ENCODE assay signal across 21 cellular contexts in genomic region chr17:77591231-77591785, GRCh38.
DNase-seq lines count a peak whose midpoint lies in the region; ATAC-seq and TF ChIP-seq lines count a peak whose summit lies in the region.
"Had no signal": no experiment of that assay in that cellular context is flagged by ENCODE, and none has a peak within 500 bp of the region (broad histone marks: within the 10 kb centered on the region; RNA-seq: fewer than 3 reads in every experiment).

No MANE protein-coding gene starts in this region.

- DNase-seq in cardiac septum (ENCODE audit: low spot score) = peak; percentile 6
- no peak for DNase-seq in Right ventricle myocardium superior
- DNase-seq in PC-3 = peak; percentile 17
- peak; percentile 37 to 58 for DNase-seq in left colon
- DNase-seq in aorta = peak; percentile 26 to 27
- DNase-seq in BE2C = no peak
- no peak for DNase-seq in tibial nerve (ENCODE audit: low spot score in 2 of 2)
- DNase-seq in AML-193 (lab: John Stamatoyannopoulos, UW) = no peak
- DNase-seq: activated CD4-positive, alpha-beta memory T cell treated with anti-CD3 and anti-CD28 coated beads, Interleukin-2, amount 10 ng/mL, durations not matched to agents 7 days and 5 days; activated CD4-positive, alpha-beta T cell treated with anti-CD3 and anti-CD28 coated beads for 1 hour; activated gamma-delta T cell; EL; Karpas-422; lower lobe of right lung; NCI-H1436; NCI-H2081 treated with DMSO at 0.1 percent for 48 hours; nephron progenitor cell; Peyer's patch had no signal

- H3K27ac ChIP-seq in PC-3 (ENCODE audit: low read length) (no peak overlapping the region), aorta (ENCODE audit: low read depth in 1 of 2, low read length in 2 of 2) (no peak overlapping the region), tibial nerve (no peak overlapping the region)
- H3K27ac ChIP-seq: lower lobe of right lung, pancreas, Peyer's patch had no signal

- TF ChIP-seq CTCF in PC-3 (conservative IDR thresholded peaks at IDR 0.05; ENCODE audit: low read depth, low read length) = no peak
- no peak for TF ChIP-seq CTCF in BE2C (IDR thresholded peaks at IDR 0.05; ENCODE audit: low read depth, low read length)
- TF ChIP-seq CTCF in tibial nerve (IDR thresholded peaks at IDR 0.05) = no peak

- no peak overlapping the region for H2AFZ ChIP-seq in PC-3 (ENCODE audit: low read length)

- TF ChIP-seq POLR2A in tibial nerve (IDR thresholded peaks at IDR 0.05) = no peak

- POLR2A ChIA-PET in PC-3 (lab: Charles Lee; ENCODE audit: unreplicated experiment) = no interaction called here

- ATAC-seq in Right ventricle myocardium superior (ENCODE audit: poor library complexity) (no peak), PC-3 (no peak), left colon (peak; percentile 67), aorta (ENCODE audit: low FRiP score) (no peak)
- ATAC-seq: HepG2, pancreas had no signal

- no peaks in the 10 kb centered on the region for H3K79me2 ChIP-seq in PC-3 (ENCODE audit: low read length)

- H3F3A ChIP-seq in PC-3 (ENCODE audit: low read length, unreplicated experiment) = no peaks in the 10 kb centered on the region

- H3K9ac ChIP-seq in PC-3 (ENCODE audit: low read length) = no peak overlapping the region

- no peaks in the 10 kb centered on the region for H3K9me3 ChIP-seq in PC-3 (ENCODE audit: low read length)
- no peaks in the 10 kb centered on the region for H3K9me3 ChIP-seq in aorta (ENCODE audit: control insufficient read depth, low read length)
- H3K9me3 ChIP-seq in BE2C = no peaks in the 10 kb centered on the region
- H3K9me3 ChIP-seq in tibial nerve = peaks cover 0 to 11% (median 0%) of the 10 kb centered on the region in 4 donors
- H3K9me3 ChIP-seq: lower lobe of right lung, pancreas, Peyer's patch had no signal

- no peak for TF ChIP-seq EP300 in tibial nerve (IDR thresholded peaks at IDR 0.05)

- intact Hi-C loops in cardiac septum (cut with DNase I) (no loop called here), Right ventricle myocardium superior (cut with DNase I) (no loop called here), PC-3 (cut with micrococcal nuclease) (no loop called here), left colon (cut with DNase I, micrococcal nuclease) (no loop called here), aorta (cut with DNase I) (no loop called here)

- 84 to 87% methylated on average over 11 of the region's 11 CpGs for WGBS in aorta, 2 donors
- WGBS in tibial nerve, 2 donors = 80 to 82% methylated on average over 11 of the region's 11 CpGs

- CTCF ChIA-PET in PC-3 (lab: Charles Lee) = no interaction called here

- H3K9me2 ChIP-seq in PC-3 (replicated peaks; ENCODE audit: low read length) = no peaks in the 10 kb centered on the region

- no peak overlapping the region for H3K4me3 ChIP-seq in PC-3 (ENCODE audit: low read length)
- no peak overlapping the region for H3K4me3 ChIP-seq in aorta (ENCODE audit: low read length in 2 of 2)
- no peak overlapping the region for H3K4me3 ChIP-seq in BE2C (ENCODE audit: low read depth, low read length)
- no peak overlapping the region for H3K4me3 ChIP-seq in tibial nerve
- H3K4me3 ChIP-seq: lower lobe of right lung, pancreas, Peyer's patch, smooth muscle cell had no signal

- no peak overlapping the region for H3K4me2 ChIP-seq in PC-3 (ENCODE audit: low read length)
- H3K4me2 ChIP-seq: smooth muscle cell had no signal

- no peaks in the 10 kb centered on the region for H3K36me3 ChIP-seq in PC-3 (ENCODE audit: low read depth, low read length)
- H3K36me3 ChIP-seq in aorta (ENCODE audit: control insufficient read depth in 1 of 2, insufficient read depth in 2 of 2, low read length in 1 of 2) = no peaks in the 10 kb centered on the region
- no peaks in the 10 kb centered on the region for H3K36me3 ChIP-seq in BE2C
- H3K36me3 ChIP-seq in tibial nerve = no peaks in the 10 kb centered on the region
- H3K36me3 ChIP-seq: lower lobe of right lung, pancreas, Peyer's patch had no signal

- no TSS peak for BruUV-seq in PC-3 (replicated peaks; lab: Mats Ljungman, UMichigan)

- no peaks in the 10 kb centered on the region for H4K20me1 ChIP-seq in PC-3 (ENCODE audit: low read length)

- H3K27me3 ChIP-seq in PC-3 (ENCODE audit: low read length) (peaks cover 70% of the 10 kb centered on the region), aorta (ENCODE audit: control insufficient read depth in 1 of 2, insufficient read depth in 2 of 2, low read length in 1 of 2) (no peaks in the 10 kb centered on the region), BE2C (no peaks in the 10 kb centered on the region), tibial nerve (no peaks in the 10 kb centered on the region)
- H3K27me3 ChIP-seq: Peyer's patch had no signal

- H3K4me1 ChIP-seq in PC-3 (ENCODE audit: insufficient read depth, low read length) = no peaks in the 10 kb centered on the region
- H3K4me1 ChIP-seq in aorta (ENCODE audit: control insufficient read depth in 1 of 2, insufficient read depth in 2 of 2, low read length in 2 of 2) = no peaks in the 10 kb centered on the region
- H3K4me1 ChIP-seq in BE2C = peaks cover 17% of the 10 kb centered on the region
- H3K4me1 ChIP-seq in tibial nerve = peaks cover 0 to 10% (median 0%) of the 10 kb centered on the region in 4 donors
- H3K4me1 ChIP-seq: lower lobe of right lung, pancreas had no signal

Comparison
In these comparisons a context has a peak if more than half of its experiments do, and no peak if none do; other contexts are left out.
1. DNase-seq: peak in cardiac septum (single experiment), PC-3 (single experiment), left colon (2 of 2) and aorta (2 of 2); none in Right ventricle myocardium superior (single experiment), BE2C (single experiment), tibial nerve (0 of 2) and AML-193 (0 of 2).